In genomic region chr4:127049506-127049905, GRCh38 we compare ENCODE assay signal across 2 cellular contexts.
TF ChIP-seq lines count a peak whose summit lies in the region.

No MANE protein-coding gene starts in this region.

TF ChIP-seq in GM23338, 12 proteins besides CTCF, POLR2A, EP300 and RAD21:
- TF ChIP-seq ETS1 (IDR thresholded peaks at IDR 0.05) (no peak), EZH2phosphoT487 (IDR thresholded peaks at IDR 0.05; ENCODE audit: unreplicated experiment) (no peak), EZH2 (IDR thresholded peaks at IDR 0.05; ENCODE audit: low read depth, unreplicated experiment) (no peak), NANOG (IDR thresholded peaks at IDR 0.05; ENCODE audit: borderline replicate concordance) (no peak), POLR2AphosphoS5 (IDR thresholded peaks at IDR 0.05; ENCODE audit: low read depth) (no peak), ZNF114 (CRISPR knock-in tag; IDR thresholded peaks at IDR 0.05) (no peak), JUNB (IDR thresholded peaks at IDR 0.05; ENCODE audit: unreplicated experiment) (no peak), REST (IDR thresholded peaks at IDR 0.05; ENCODE audit: unreplicated experiment) (no peak), CREB1 (CRISPR knock-in tag; IDR thresholded peaks at IDR 0.05; ENCODE audit: low read depth) (no peak), ZNF331 (CRISPR knock-in tag; IDR thresholded peaks at IDR 0.05; ENCODE audit: low read depth) (no peak), ZNF462 (CRISPR knock-in tag; IDR thresholded peaks at IDR 0.05) (no peak), STAT1 (IDR thresholded peaks at IDR 0.05; ENCODE audit: unreplicated experiment) (no peak)
TF ChIP-seq in GM23338: peak in this region for 0.

TF ChIP-seq in K562, 482 proteins besides CTCF, POLR2A, EP300 and RAD21:
- TF ChIP-seq PKNOX1 (IDR thresholded peaks at IDR 0.05), result peak; percentile 58; the same call in 1 of the 2 replicates
- TF ChIP-seq NFIX (CRISPR knock-in tag; IDR thresholded peaks at IDR 0.05; ENCODE audit: low read depth), result no peak
